Comparison of ENCODE assay signal across 1 cellular context in genomic region chr9:98502976-98503325, GRCh38.
TF ChIP-seq lines count a peak whose summit lies in the region.

No MANE protein-coding gene starts in this region.

TF ChIP-seq in WTC11, 78 proteins besides CTCF, POLR2A, EP300 and RAD21 (continued from another document):
- TF ChIP-seq ZSCAN18 (CRISPR knock-in tag; IDR thresholded peaks at IDR 0.05), result no peak
- no peak for TF ChIP-seq ATF3 (CRISPR knock-in tag; conservative IDR thresholded peaks at IDR 0.05)
- no peak for TF ChIP-seq ZNF121 (CRISPR knock-in tag; IDR thresholded peaks at IDR 0.05)
- no peak for TF ChIP-seq USF1 (CRISPR knock-in tag; IDR thresholded peaks at IDR 0.05)
- TF ChIP-seq ZNF425 (CRISPR knock-in tag; conservative IDR thresholded peaks at IDR 0.05), result no peak
- no peak for TF ChIP-seq ZNF396 (CRISPR knock-in tag; IDR thresholded peaks at IDR 0.05; ENCODE audit: borderline replicate concordance)
